1 cellular context compared by ENCODE assay signal in genomic region chr16:30091474-30092372, GRCh38.
A peak's percentile ranks its signal among the peaks of the same experiment; 100 is the strongest.
TF ChIP-seq lines count a peak whose summit lies in the region.

TBX6 (minus strand) TSS chr16:30091924; CDS start chr16:30091193, 731 bp downstream.

TF ChIP-seq in HepG2, 621 proteins besides CTCF, POLR2A, EP300 and RAD21 (continued from another document and continues in another):
- no peak for TF ChIP-seq HNF1A (IDR thresholded peaks at IDR 0.05; ENCODE audit: low read depth)
- TF ChIP-seq HNF1A (CRISPR knock-in tag; IDR thresholded peaks at IDR 0.05; ENCODE audit: borderline replicate concordance) = no peak
- TF ChIP-seq ZMYM2 (CRISPR knock-in tag; IDR thresholded peaks at IDR 0.05) = peak; percentile 46; the same call in 1 of the 2 replicates
- peak; percentile 77; the same call in 1 of the 2 replicates for TF ChIP-seq TP53 (CRISPR knock-in tag; conservative IDR thresholded peaks at IDR 0.05)
- TF ChIP-seq ZNF343 (CRISPR knock-in tag; IDR thresholded peaks at IDR 0.05) = no peak; the same call in 1 of the 2 replicates
- 0 out of 2 replicates have a peak, but pooled peaks have one; percentile 58 for TF ChIP-seq ZNF572 (CRISPR knock-in tag; IDR thresholded peaks at IDR 0.05)
- TF ChIP-seq DBP (CRISPR knock-in tag; IDR thresholded peaks at IDR 0.05; ENCODE audit: not compliant biosample characterization) = no peak
- 0 out of 2 replicates have a peak, but pooled peaks have one; percentile 79 for TF ChIP-seq NCOA5 (CRISPR knock-in tag; IDR thresholded peaks at IDR 0.05)
- no peak for TF ChIP-seq CENPBD1 (CRISPR knock-in tag; IDR thresholded peaks at IDR 0.05; ENCODE audit: borderline replicate concordance, low read depth)
- TF ChIP-seq SNAPC2 (CRISPR knock-in tag; IDR thresholded peaks at IDR 0.05) = no peak
- no peak for TF ChIP-seq ASH2L (IDR thresholded peaks at IDR 0.05; ENCODE audit: insufficient read length, low read depth, low read length)
- TF ChIP-seq SNAI1 (CRISPR knock-in tag; IDR thresholded peaks at IDR 0.05; ENCODE audit: borderline replicate concordance) = 0 out of 2 replicates have a peak, but pooled peaks have one; percentile 20
- TF ChIP-seq SP1 (IDR thresholded peaks at IDR 0.05) = no peak
- peak; percentile 18; the same call in 1 of the 2 replicates for TF ChIP-seq SP1 (CRISPR knock-in tag; IDR thresholded peaks at IDR 0.05)
- TF ChIP-seq ZNF281 (CRISPR knock-in tag; IDR thresholded peaks at IDR 0.05; ENCODE audit: borderline replicate concordance) = no peak; the same call in 1 of the 2 replicates
- TF ChIP-seq ZNF577 (CRISPR knock-in tag; IDR thresholded peaks at IDR 0.05; ENCODE audit: borderline replicate concordance, low read depth) = no peak
- no peak for TF ChIP-seq NR0B2 (CRISPR knock-in tag; IDR thresholded peaks at IDR 0.05)
- 0 out of 2 replicates have a peak, but pooled peaks have one; percentile 42 for TF ChIP-seq ZHX2 (IDR thresholded peaks at IDR 0.05; ENCODE audit: low read depth)
- 0 out of 2 replicates have a peak, but pooled peaks have one; percentile 36 for TF ChIP-seq ZHX2 (CRISPR knock-in tag; IDR thresholded peaks at IDR 0.05; ENCODE audit: borderline replicate concordance)
- peak; percentile 92 for TF ChIP-seq ZC3H13 (CRISPR knock-in tag; IDR thresholded peaks at IDR 0.05)
- peak; percentile 96; the same call in 1 of the 2 replicates for TF ChIP-seq ZFP91 (CRISPR knock-in tag; IDR thresholded peaks at IDR 0.05; ENCODE audit: borderline replicate concordance)
- peak; percentile 43 for TF ChIP-seq ETV5 (CRISPR knock-in tag; IDR thresholded peaks at IDR 0.05; ENCODE audit: borderline replicate concordance)
- TF ChIP-seq MIER3 (CRISPR knock-in tag; IDR thresholded peaks at IDR 0.05; ENCODE audit: borderline replicate concordance) = peak; percentile 52; the same call in 1 of the 2 replicates
- no peak for TF ChIP-seq NFKB2 (CRISPR knock-in tag; IDR thresholded peaks at IDR 0.05; ENCODE audit: borderline replicate concordance)
- no peak for TF ChIP-seq ZNF276 (CRISPR knock-in tag; IDR thresholded peaks at IDR 0.05; ENCODE audit: low read depth)
- TF ChIP-seq TRIM22 (IDR thresholded peaks at IDR 0.05) = no peak
- peak; percentile 31 for TF ChIP-seq ZIK1 (CRISPR knock-in tag; IDR thresholded peaks at IDR 0.05; ENCODE audit: borderline replicate concordance, low read depth)
- TF ChIP-seq PAX8 (CRISPR knock-in tag; IDR thresholded peaks at IDR 0.05; ENCODE audit: borderline replicate concordance) = no peak
- no peak for TF ChIP-seq PBX3 (CRISPR knock-in tag; IDR thresholded peaks at IDR 0.05; ENCODE audit: borderline replicate concordance)
